8 cellular contexts compared by ENCODE assay signal in the genomic region with DNA sequence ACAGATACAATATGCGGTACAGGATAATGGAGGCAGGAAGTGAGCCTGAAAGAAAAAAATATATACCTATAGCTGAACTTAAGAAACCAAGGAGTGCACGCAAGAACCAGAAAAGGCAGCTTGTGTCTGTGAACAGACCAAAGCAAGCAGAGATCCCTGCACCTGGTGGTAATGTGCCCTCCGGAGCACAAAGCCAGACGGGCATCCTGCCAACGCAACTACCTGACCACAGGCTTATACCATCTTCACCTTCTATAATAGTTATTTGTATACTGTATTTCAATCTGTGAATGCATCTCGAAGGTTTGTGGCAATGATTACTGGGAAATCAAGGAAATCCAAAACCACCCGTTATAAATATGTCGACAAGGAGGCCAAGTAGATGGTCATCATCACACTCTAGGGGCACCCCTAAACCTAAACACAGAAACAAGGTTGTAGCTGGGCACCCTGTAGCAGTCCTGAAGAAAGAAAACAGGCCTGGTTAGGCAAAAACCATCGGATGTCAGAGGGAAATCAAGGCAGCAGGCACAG. TPM values are rescaled to one million over a fixed set of nuclear protein-coding genes. Genes with fewer than 3 reads are reported as not detected.
DNase-seq lines count a peak whose midpoint lies in the region; ATAC-seq, FAIRE-seq and TF ChIP-seq lines count a peak whose summit lies in the region.

No MANE protein-coding gene starts in this region.

- H2AFZ ChIP-seq in GM23248 (peak overlapping the region; percentile 87), KMS-11 (ENCODE audit: low read depth) (peak overlapping the region; percentile 48)

- H3K79me2 ChIP-seq in GM23248 (ENCODE audit: insufficient read depth): peaks cover 53% of the 10 kb centered on the region
- peaks cover 47% of the 10 kb centered on the region for H3K79me2 ChIP-seq in KMS-11 (ENCODE audit: insufficient read depth, low read depth)

- H3K4me3 ChIP-seq in GM23248: peak overlapping the region; percentile 90
- no peak overlapping the region for H3K4me3 ChIP-seq in KMS-11 (IDR thresholded peaks at IDR 0.05; ENCODE audit: insufficient read depth, low read depth, low read length)
- H3K4me3 ChIP-seq in bronchial epithelial cell (ENCODE audit: low read depth, low read length): peak overlapping the region; percentile 67
- peak overlapping the region; percentile 59 to 73 for H3K4me3 ChIP-seq in left lung

- 3 to 5% methylated on average over 9 of the region's 9 CpGs for WGBS in GM23248 (ENCODE audit: low coverage in 1 of 2, low lambda C conversion rate in 2 of 2, missing lambda C conversion rate in 2 of 2), 2 experiments

- intact Hi-C loops in left lung (cut with DNase I): no loop called here

- H3K36me3 ChIP-seq in GM23248 (ENCODE audit: low read depth): no peaks in the 10 kb centered on the region
- H3K36me3 ChIP-seq in KMS-11 (ENCODE audit: insufficient read depth): no peaks in the 10 kb centered on the region
- no peaks in the 10 kb centered on the region for H3K36me3 ChIP-seq in bronchial epithelial cell (ENCODE audit: control insufficient read depth, insufficient read depth, low read length)
- H3K36me3 ChIP-seq in left lung: no peaks in the 10 kb centered on the region

- no peaks in the 10 kb centered on the region for H3K9me3 ChIP-seq in GM23248 (ENCODE audit: low read depth)
- peaks cover 0 to 4% of the 10 kb centered on the region in 2 donors for H3K9me3 ChIP-seq in left lung

- H3K9me2 ChIP-seq in GM23248 (ENCODE audit: insufficient read depth): no peaks in the 10 kb centered on the region

- DNase-seq in EL: peak; percentile 30
- DNase-seq in GM23248: peak; percentile 46
- peak; percentile 26 for DNase-seq in T-helper 9 cell
- DNase-seq in bronchial epithelial cell (ENCODE audit: low read depth): peak; percentile 45
- peak; percentile 43 to 45 for DNase-seq in left lung
- peak in 2 of 3 experiments; percentile 0 to 27 for DNase-seq in stimulated activated CD4-positive, alpha-beta T cell treated with anti-CD3 and anti-CD28 coated beads, TNF-alpha, amount 100 ng/mL, for 24 hours (ENCODE audit: low read depth in 3 of 3)
- no peak for DNase-seq in GM19240 (ENCODE audit: insufficient read length, low spot score)

- H4K20me1 ChIP-seq in GM23248 (ENCODE audit: insufficient read depth) (no peaks in the 10 kb centered on the region), KMS-11 (ENCODE audit: insufficient read depth) (no peaks in the 10 kb centered on the region)

- H3K4me1 ChIP-seq in GM23248 (ENCODE audit: insufficient read depth): peaks cover 22% of the 10 kb centered on the region
- H3K4me1 ChIP-seq in KMS-11 (ENCODE audit: low read depth, poor library complexity, severe bottlenecking): peaks cover 19% of the 10 kb centered on the region
- peaks cover 10 to 30% of the 10 kb centered on the region in 2 donors for H3K4me1 ChIP-seq in left lung

- no peak for TF ChIP-seq CTCF in KMS-11 (conservative IDR thresholded peaks at IDR 0.05; ENCODE audit: low read depth, low read length)
- TF ChIP-seq CTCF in bronchial epithelial cell (IDR thresholded peaks at IDR 0.05; ENCODE audit: insufficient read depth, low read length, severe bottlenecking): no peak
- no peak for TF ChIP-seq CTCF in left lung (IDR thresholded peaks at IDR 0.05)

- H3K27ac ChIP-seq in GM23248: peak overlapping the region; percentile 84
- H3K27ac ChIP-seq in KMS-11: peak overlapping the region; percentile 91
- H3K27ac ChIP-seq in left lung: peak overlapping the region; percentile 86 to 95

- H3K27me3 ChIP-seq in GM23248 (replicated peaks; ENCODE audit: insufficient read depth): no peaks in the 10 kb centered on the region
- no peaks in the 10 kb centered on the region for H3K27me3 ChIP-seq in KMS-11 (ENCODE audit: insufficient read depth, low read depth)
- H3K27me3 ChIP-seq in bronchial epithelial cell (ENCODE audit: control insufficient read depth, insufficient read depth, low read length): no peaks in the 10 kb centered on the region
- H3K27me3 ChIP-seq in left lung: no peaks in the 10 kb centered on the region

- in situ Hi-C loops in GM23248 (cut with MboI): no loop called here

- peak overlapping the region; percentile 86 for H3K4me2 ChIP-seq in GM23248 (ENCODE audit: unreplicated experiment)
- H3K4me2 ChIP-seq in KMS-11: peak overlapping the region; percentile 80

- H3F3A ChIP-seq in GM23248 (ENCODE audit: insufficient read depth): peaks cover 17% of the 10 kb centered on the region; the same call in 1 of the 2 replicates

- ATAC-seq in left lung: no peak

- FAIRE-seq in bronchial epithelial cell (lab: Jason Lieb, UNC): no peak

- H3K9ac ChIP-seq in GM23248: peak overlapping the region; percentile 97
- H3K9ac ChIP-seq in KMS-11: peak overlapping the region; percentile 92

RNA-seq across cellular contexts. Expression of a gene that starts 0.8 kb away (rescaled TPM):
- 15.1 and 22.6 TPM in 2 replicates for total RNA-seq in GM23248 (2014; rRNA removed; shearing (Covaris generic))
- polyA plus RNA-seq in GM23248 (2016; fragmentation: Nextera tagmentation; extraction: Ambion mirVana): 11.3 and 11.7 TPM in 2 replicates
- 9.7 and 12.9 TPM in 2 replicates for total RNA-seq in bronchial epithelial cell
- total RNA-seq in left lung: 10 to 100 TPM; 20.5 to 20.7 TPM
